ENCODE assay signal across 28 cellular contexts in the genomic region with DNA sequence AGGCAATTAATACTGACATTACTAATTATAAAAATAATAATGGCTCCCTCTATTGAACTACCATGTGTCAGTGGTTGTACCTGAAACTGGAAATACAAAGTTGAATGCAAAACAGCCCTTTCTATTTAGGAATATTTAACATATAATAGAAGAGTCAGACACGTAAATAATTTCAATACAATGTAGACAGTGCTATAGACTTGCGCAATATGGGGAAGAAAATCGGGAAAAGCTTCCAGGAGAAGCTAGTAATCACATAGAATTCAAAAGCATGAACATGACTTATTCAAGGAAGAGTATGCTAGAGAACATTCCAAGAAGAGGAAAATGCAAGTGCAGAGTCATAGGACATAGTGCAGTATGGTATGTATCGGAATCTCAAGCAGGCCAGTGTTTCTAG.
"Had no signal": no experiment of that assay in that cellular context is flagged by ENCODE, and none has a peak within 500 bp of the region (broad histone marks: within the 10 kb centered on the region; RNA-seq: fewer than 3 reads in every experiment).

No MANE protein-coding gene starts in this region.

- H3K4me1 ChIP-seq: neural progenitor cell, parathyroid adenoma, psoas muscle, spleen, suprapubic skin, testis, tibial artery, transverse colon, upper lobe of right lung, uterus had no signal

- H3K27me3 ChIP-seq: neural progenitor cell, ovary, spleen, suprapubic skin, testis, tibial artery, transverse colon, upper lobe of right lung, uterus had no signal

- H3K79me2 ChIP-seq: parathyroid adenoma had no signal

- H3K27ac ChIP-seq: neural progenitor cell, ovary, parathyroid adenoma, psoas muscle, spleen, suprapubic skin, testis, tibial artery, transverse colon, upper lobe of right lung, uterus had no signal

- H3K4me3 ChIP-seq: neural progenitor cell, ovary, psoas muscle, smooth muscle cell, spleen, suprapubic skin, testis, tibial artery, transverse colon, upper lobe of right lung, uterus had no signal

- H3K4me2 ChIP-seq: neural progenitor cell, smooth muscle cell had no signal

- H3K36me3 ChIP-seq: neural progenitor cell, ovary, spleen, suprapubic skin, tibial artery, transverse colon, upper lobe of right lung, uterus had no signal

- ATAC-seq: naive thymus-derived CD4-positive, alpha-beta T cell; natural killer cell; psoas muscle; right cardiac atrium; sciatic nerve; stimulated activated memory B cell treated with anti-CD40 and anti-IgM and Interleukin-4, amounts not matched to agents 10 μg/mL and 1 μg/mL and 100 μg/mL, for 72 hours; stimulated activated naive CD8-positive, alpha-beta T cell treated with anti-CD3 and anti-CD28 coated beads, Interleukin-15, amount 100 ng/mL, for 72 hours; stimulated activated naive CD8-positive, alpha-beta T cell treated with anti-CD3 and anti-CD28 coated beads, Interleukin-15, Interleukin-2, amounts not matched to agents 100 U/mL and 50 U/mL, for 24 hours; upper lobe of right lung had no signal

- H3K9me3 ChIP-seq: ovary, psoas muscle, spleen, suprapubic skin, testis, tibial artery, transverse colon, upper lobe of right lung, uterus had no signal

- H2AFZ ChIP-seq: neural progenitor cell, parathyroid adenoma had no signal

- H3K9ac ChIP-seq: neural progenitor cell, parathyroid adenoma had no signal

- DNase-seq: naive thymus-derived CD4-positive, alpha-beta T cell; natural killer cell; occipital lobe; ovary; posterior cingulate gyrus; psoas muscle; right cardiac atrium; spleen; stimulated activated CD4-positive, alpha-beta T cell treated with anti-CD3 and anti-CD28 coated beads, Interleukin-12 subunit alpha, Interleukin-12 subunit beta, amount 100 ng/mL, for 4 hours; stimulated activated CD4-positive, alpha-beta T cell treated with anti-CD3 and anti-CD28 coated beads, Interleukin-1b, Interleukin-23, amount 100 ng/mL, for 48 hours; stimulated activated CD4-positive, alpha-beta T cell treated with anti-CD3 and anti-CD28 coated beads, Interleukin-4, amount 100 ng/mL, for 1 hour; stimulated activated CD4-positive, alpha-beta T cell treated with anti-CD3 and anti-CD28 coated beads, Interleukin-4, amount 100 ng/mL, for 4 hours; stimulated activated CD8-positive, alpha-beta memory T cell treated with anti-CD3 and anti-CD28 coated beads, Interleukin-4, amount 100 ng/mL, for 48 hours; stimulated activated naive CD4-positive, alpha-beta T cell; stimulated activated naive CD8-positive, alpha-beta T cell treated with anti-CD3 and anti-CD28 coated beads, Interleukin-15, amount 100 ng/mL, for 72 hours; stimulated activated naive CD8-positive, alpha-beta T cell treated with anti-CD3 and anti-CD28 coated beads, Interleukin-15, Interleukin-2, amounts not matched to agents 100 U/mL and 50 U/mL, for 24 hours; substantia nigra; testis; tibial artery; transverse colon; upper lobe of right lung; uterus had no signal
